In genomic region chr20:10553326-10553984, GRCh38 we compare ENCODE assay signal across 8 cellular contexts.
DNase-seq lines count a peak whose midpoint lies in the region; ATAC-seq and TF ChIP-seq lines count a peak whose summit lies in the region.

No MANE protein-coding gene starts in this region.

- H3F3A ChIP-seq in smooth muscle cell (ENCODE audit: low read depth) = no peaks in the 10 kb centered on the region

- H3K4me3 ChIP-seq in BJ (ENCODE audit: low read depth, low read length) = no peak overlapping the region
- H3K4me3 ChIP-seq in NT2/D1 (ENCODE audit: insufficient read length, low read depth) = no peak overlapping the region
- no peak overlapping the region for H3K4me3 ChIP-seq in hepatocyte
- no peak overlapping the region for H3K4me3 ChIP-seq in smooth muscle cell

- ATAC-seq in GM18519 (IDR thresholded peaks at IDR 0.05; ENCODE audit: low FRiP score, unreplicated experiment) (peak; percentile 48), GM21423 (IDR thresholded peaks at IDR 0.05; ENCODE audit: unreplicated experiment) (no peak)

- H3K4me2 ChIP-seq in hepatocyte = no peak overlapping the region
- peak overlapping the region; percentile 38 for H3K4me2 ChIP-seq in smooth muscle cell

- H3K79me2 ChIP-seq in hepatocyte (no peaks in the 10 kb centered on the region), smooth muscle cell (ENCODE audit: low read depth) (peaks cover 3% of the 10 kb centered on the region)

- WGBS in hepatocyte (ENCODE audit: low lambda C conversion rate, missing lambda C conversion rate) = 30% methylated on average over 5 of the region's 5 CpGs
- WGBS in smooth muscle cell (ENCODE audit: low lambda C conversion rate) = 47% methylated on average over 5 of the region's 5 CpGs

- DNase-seq in BJ (ENCODE audit: low read depth) = no peak
- peak; percentile 84 for DNase-seq in HT-29 (ENCODE audit: low spot score)
- DNase-seq in NT2/D1 (ENCODE audit: low read depth, low spot score) = peak; percentile 60
- peak; percentile 50 for DNase-seq in amniotic stem cell (lab: John Stamatoyannopoulos, UW)
- peak; percentile 81 for DNase-seq in hepatocyte (ENCODE audit: low spot score)
- no peak for DNase-seq in smooth muscle cell (lab: John Stamatoyannopoulos, UW; ENCODE audit: unreplicated experiment)

- H2AFZ ChIP-seq in hepatocyte (no peak overlapping the region), smooth muscle cell (ENCODE audit: low read depth) (no peak overlapping the region)

- no peaks in the 10 kb centered on the region for H3K36me3 ChIP-seq in BJ (ENCODE audit: control insufficient read depth, insufficient read depth, low read length)
- no peaks in the 10 kb centered on the region for H3K36me3 ChIP-seq in NT2/D1 (ENCODE audit: insufficient read depth, insufficient read length, low read length)
- H3K36me3 ChIP-seq in hepatocyte (replicated peaks; ENCODE audit: insufficient read depth, low read depth) = no peaks in the 10 kb centered on the region
- no peaks in the 10 kb centered on the region for H3K36me3 ChIP-seq in smooth muscle cell (ENCODE audit: low read depth)

- CTCF ChIA-PET in BJ (lab: Yijun Ruan, JAX) = interaction anchor here (0.7 to 1.4 kb wide), 10 partner anchors 9 to 991 kb away, joined by 3 to 4 read pairs (median 3); no protein-coding TSS in a partner anchor

- TF ChIP-seq CTCF in BJ (IDR thresholded peaks at IDR 0.05; ENCODE audit: insufficient read depth, low read depth, low read length) (peak; percentile 81), hepatocyte (IDR thresholded peaks at IDR 0.05; ENCODE audit: poor library complexity) (peak; percentile 83), smooth muscle cell (IDR thresholded peaks at IDR 0.05; ENCODE audit: borderline replicate concordance, insufficient read depth, poor library complexity, severe bottlenecking) (peak; percentile 80)

- H3K27ac ChIP-seq in hepatocyte (no peak overlapping the region), smooth muscle cell (ENCODE audit: low read depth) (no peak overlapping the region)

- H3K9ac ChIP-seq in NT2/D1 (ENCODE audit: insufficient read length, low read depth) = no peak overlapping the region
- no peak overlapping the region for H3K9ac ChIP-seq in smooth muscle cell (ENCODE audit: low read depth)

- H3K9me2 ChIP-seq in hepatocyte (replicated peaks; ENCODE audit: insufficient read depth) = no peaks in the 10 kb centered on the region

- no peaks in the 10 kb centered on the region for H3K4me1 ChIP-seq in NT2/D1 (ENCODE audit: insufficient read depth, insufficient read length)
- peaks cover 20% of the 10 kb centered on the region for H3K4me1 ChIP-seq in hepatocyte (ENCODE audit: insufficient read depth)
- peaks cover 17% of the 10 kb centered on the region for H3K4me1 ChIP-seq in smooth muscle cell (ENCODE audit: low read depth)

- H4K20me1 ChIP-seq in hepatocyte (ENCODE audit: insufficient read depth, poor library complexity, severe bottlenecking) (no peaks in the 10 kb centered on the region), smooth muscle cell (ENCODE audit: low read depth) (no peaks in the 10 kb centered on the region)

- POLR2A ChIA-PET in BJ (lab: Charles Lee) = interaction anchor here (0.6 kb wide), 1 partner anchor 937 kb away, joined by 3 read pairs; no protein-coding TSS in a partner anchor

- no peaks in the 10 kb centered on the region for H3K9me3 ChIP-seq in NT2/D1 (ENCODE audit: insufficient read depth, low read length)
- H3K9me3 ChIP-seq in hepatocyte (ENCODE audit: low read depth) = no peaks in the 10 kb centered on the region
- H3K9me3 ChIP-seq in smooth muscle cell (replicated peaks; ENCODE audit: low read depth) = no peaks in the 10 kb centered on the region

- H3K27me3 ChIP-seq in BJ (ENCODE audit: control insufficient read depth, insufficient read depth, low read length) (no peaks in the 10 kb centered on the region), NT2/D1 (ENCODE audit: insufficient read depth, insufficient read length) (no peaks in the 10 kb centered on the region), hepatocyte (no peaks in the 10 kb centered on the region), smooth muscle cell (ENCODE audit: low read depth) (no peaks in the 10 kb centered on the region)

Comparison
In these comparisons a context has a peak if more than half of its experiments do, and no peak if none do; other contexts are left out.
1. DNase-seq: peak in HT-29 (single experiment), NT2/D1 (single experiment), amniotic stem cell (single experiment) and hepatocyte (single experiment); none in BJ (single experiment) and smooth muscle cell (single experiment).
2. Peak in every context shown above with its lines, with median percentiles within 50 percentile points of each other: CTCF ChIP-seq.